Comparison of ENCODE assay signal across 1 cellular context in genomic region chr20:478010-478948, GRCh38.
TF ChIP-seq lines count a peak whose summit lies in the region.

No MANE protein-coding gene starts in this region.

TF ChIP-seq in HepG2, 621 proteins besides CTCF, POLR2A, EP300 and RAD21 (continued from another document):
- TF ChIP-seq, protein P1, sequence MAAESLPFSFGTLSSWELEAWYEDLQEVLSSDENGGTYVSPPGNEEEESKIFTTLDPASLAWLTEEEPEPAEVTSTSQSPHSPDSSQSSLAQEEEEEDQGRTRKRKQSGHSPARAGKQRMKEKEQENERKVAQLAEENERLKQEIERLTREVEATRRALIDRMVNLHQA (CRISPR knock-in tag; IDR thresholded peaks at IDR 0.05), result no peak
- TF ChIP-seq NONO (IDR thresholded peaks at IDR 0.05) (no peak), NONO (CRISPR knock-in tag; conservative IDR thresholded peaks at IDR 0.05) (no peak), ZFP41 (CRISPR knock-in tag; IDR thresholded peaks at IDR 0.05; ENCODE audit: borderline replicate concordance) (no peak), PAWR (CRISPR knock-in tag; IDR thresholded peaks at IDR 0.05; ENCODE audit: borderline replicate concordance) (no peak), PAF1 (CRISPR knock-in tag; IDR thresholded peaks at IDR 0.05) (no peak), ZFP36L1 (CRISPR knock-in tag; IDR thresholded peaks at IDR 0.05) (0 out of 2 replicates have a peak, but pooled peaks have one; percentile 30), ELF3 (CRISPR knock-in tag; IDR thresholded peaks at IDR 0.05) (0 out of 2 replicates have a peak, but pooled peaks have one; percentile 15), ZNF12 (CRISPR knock-in tag; IDR thresholded peaks at IDR 0.05) (no peak), ZNF562 (CRISPR knock-in tag; IDR thresholded peaks at IDR 0.05; ENCODE audit: borderline replicate concordance) (no peak), ZNF143 (CRISPR knock-in tag; IDR thresholded peaks at IDR 0.05) (no peak), ZNF781 (CRISPR knock-in tag; IDR thresholded peaks at IDR 0.05; ENCODE audit: borderline replicate concordance, not compliant biosample characterization) (no peak), SRSF4 (IDR thresholded peaks at IDR 0.05; ENCODE audit: low read depth, low read length, poor library complexity, severe bottlenecking) (no peak), POGZ (CRISPR knock-in tag; IDR thresholded peaks at IDR 0.05) (peak; percentile 24; the same call in 1 of the 2 replicates), GATAD2A (CRISPR knock-in tag; IDR thresholded peaks at IDR 0.05) (peak; percentile 19; the same call in 1 of the 2 replicates), POGK (CRISPR knock-in tag; conservative IDR thresholded peaks at IDR 0.05) (no peak), ZNF839 (CRISPR knock-in tag; IDR thresholded peaks at IDR 0.05; ENCODE audit: borderline replicate concordance) (no peak)
- TF ChIP-seq, protein P2, sequence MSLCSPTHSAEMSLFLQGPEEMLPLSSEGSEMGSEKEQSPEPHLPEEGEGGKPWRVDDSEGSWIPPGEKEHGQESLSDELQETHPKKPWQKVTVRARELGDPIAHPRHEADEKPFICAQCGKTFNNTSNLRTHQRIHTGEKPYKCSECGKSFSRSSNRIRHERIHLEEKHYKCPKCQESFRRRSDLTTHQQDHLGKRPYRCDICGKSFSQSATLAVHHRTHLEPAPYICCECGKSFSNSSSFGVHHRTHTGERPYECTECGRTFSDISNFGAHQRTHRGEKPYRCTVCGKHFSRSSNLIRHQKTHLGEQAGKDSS (CRISPR knock-in tag; IDR thresholded peaks at IDR 0.05; ENCODE audit: borderline replicate concordance, low read depth), result no peak
